In the genomic region with DNA sequence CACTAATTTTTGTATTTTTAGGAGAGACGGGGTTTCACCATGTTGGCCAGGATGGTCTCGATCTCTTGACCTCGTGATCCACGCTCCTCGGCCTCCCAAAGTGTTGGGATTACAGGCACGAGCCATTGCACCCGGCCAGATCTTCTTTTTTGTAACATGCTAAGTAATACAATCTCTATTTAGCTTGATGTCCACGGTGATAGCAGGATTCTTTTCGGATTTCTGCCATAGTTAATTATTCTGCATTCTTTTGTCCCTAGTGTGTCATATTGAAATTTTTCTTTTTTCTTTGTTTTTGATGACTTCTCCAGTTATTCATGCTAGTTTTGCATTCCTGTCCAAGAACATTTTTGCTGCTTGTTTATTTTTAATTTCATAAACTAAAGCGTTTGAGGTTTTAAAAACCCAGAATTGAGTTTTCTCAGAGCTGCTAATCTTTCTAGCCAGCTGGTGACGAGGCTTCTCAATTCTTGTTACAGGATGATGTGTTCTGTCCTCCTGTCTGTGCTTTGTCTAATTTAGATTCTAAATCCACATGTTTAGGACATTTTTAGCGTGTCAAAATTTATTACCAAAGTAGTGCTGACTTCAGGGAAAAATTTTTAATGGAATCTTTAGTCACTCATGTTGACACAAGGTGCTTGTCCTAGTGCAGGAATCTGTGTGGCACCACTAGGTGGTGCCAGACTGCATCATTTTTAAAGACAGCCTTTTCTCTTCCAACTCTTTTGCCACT, we compare ENCODE assay signal across 8 cellular contexts.
DNase-seq lines count a peak whose midpoint lies in the region; ATAC-seq, FAIRE-seq and TF ChIP-seq lines count a peak whose summit lies in the region.

No MANE protein-coding gene starts in this region.

- peak overlapping the region; percentile 100 for H3K27ac ChIP-seq in RWPE2 (ENCODE audit: poor library complexity, severe bottlenecking)

- no peaks in the 10 kb centered on the region for H3K36me3 ChIP-seq in RWPE2 (ENCODE audit: low read depth)

- in situ Hi-C loops in astrocyte of the spinal cord (cut with HindIII; ENCODE audit: low sequenced_read_pairs), result no loop called here

- no peak for DNase-seq in D721Med (ENCODE audit: insufficient read length, low spot score)
- peak; percentile 60 for DNase-seq in HS-5 (ENCODE audit: low read depth)
- no peak for DNase-seq in RWPE2 (ENCODE audit: low spot score)
- peak; percentile 88 for DNase-seq in astrocyte of the spinal cord (ENCODE audit: low read depth, low spot score)
- peak; percentile 52 for DNase-seq in iPS-NIHi7 (ENCODE audit: extremely low spot score)
- DNase-seq in stimulated activated CD4-positive, alpha-beta T cell treated with anti-CD3 and anti-CD28 coated beads, Interleukin-12 subunit alpha, Interleukin-12 subunit beta, amount 100 ng/mL, for 4 hours, result peak; percentile 18
- no peak for DNase-seq in NCI-H226

- no peak overlapping the region for H3K4me3 ChIP-seq in RWPE2 (ENCODE audit: severe bottlenecking)
- H3K4me3 ChIP-seq in astrocyte of the spinal cord (ENCODE audit: low read depth, low read length), result no peak overlapping the region

- TF ChIP-seq CTCF in D721Med (IDR thresholded peaks at IDR 0.05; ENCODE audit: insufficient read depth, missing control alignments) (peak; percentile 75), RWPE2 (IDR thresholded peaks at IDR 0.05; ENCODE audit: poor library complexity, severe bottlenecking) (peak; percentile 98), astrocyte of the spinal cord (IDR thresholded peaks at IDR 0.05; ENCODE audit: low read depth, low read length) (peak; percentile 90)

- H3K27me3 ChIP-seq in RWPE2 (ENCODE audit: insufficient read depth, poor library complexity, severe bottlenecking), result no peaks in the 10 kb centered on the region

- no peak for FAIRE-seq in D721Med (lab: Jason Lieb, UNC)

- peaks cover 63% of the 10 kb centered on the region for H3K4me1 ChIP-seq in RWPE2 (ENCODE audit: insufficient read depth, poor library complexity, severe bottlenecking)

- no peaks in the 10 kb centered on the region for H3K9me3 ChIP-seq in RWPE2 (ENCODE audit: severe bottlenecking)

- no peak for ATAC-seq in RWPE2 (ENCODE audit: low read depth)
- ATAC-seq in HG03565 (IDR thresholded peaks at IDR 0.05; ENCODE audit: unreplicated experiment), result no peak

Comparison
In these comparisons a context has a peak if more than half of its experiments do, and no peak if none do; other contexts are left out.
1. DNase-seq: peak in HS-5 (single experiment), astrocyte of the spinal cord (single experiment), iPS-NIHi7 (single experiment) and stimulated activated CD4-positive, alpha-beta T cell treated with anti-CD3 and anti-CD28 coated beads, Interleukin-12 subunit alpha, Interleukin-12 subunit beta, amount 100 ng/mL, for 4 hours (single experiment); none in D721Med (single experiment), RWPE2 (single experiment) and NCI-H226 (single experiment).
2. Peak in every context shown above with its lines, with median percentiles within 50 percentile points of each other: CTCF ChIP-seq.